21 cellular contexts compared by ENCODE assay signal in the genomic region with DNA sequence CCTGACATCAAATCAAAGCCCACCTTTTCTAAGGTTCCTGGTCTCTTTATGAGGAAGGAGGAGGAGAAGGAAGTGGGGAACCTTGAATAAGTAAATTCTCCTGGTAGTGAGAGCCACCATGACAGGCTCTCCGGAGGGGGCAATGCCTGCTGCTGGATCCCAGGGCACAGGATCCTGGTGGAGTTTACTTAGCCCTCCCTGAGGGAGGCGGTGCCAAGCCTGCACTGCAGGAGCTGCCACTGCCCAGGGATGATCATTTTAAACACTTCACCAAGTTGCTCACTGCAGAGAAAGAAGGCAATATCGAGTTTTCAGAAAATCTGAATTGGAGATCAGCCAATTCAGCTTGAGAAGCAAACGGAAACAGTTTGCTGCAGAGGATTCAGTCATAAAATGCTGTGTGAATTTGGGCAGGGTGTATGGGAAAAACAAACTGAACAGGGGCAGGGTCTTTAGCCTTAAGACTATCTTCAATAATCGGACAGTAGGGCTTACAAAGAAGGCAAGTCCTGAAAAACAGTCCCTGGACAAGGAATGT.
"Had no signal": no experiment of that assay in that cellular context is flagged by ENCODE, and none has a peak within 500 bp of the region (broad histone marks: within the 10 kb centered on the region; RNA-seq: fewer than 3 reads in every experiment).

No MANE protein-coding gene starts in this region.

- H3K27me3 ChIP-seq: foreskin keratinocyte, sigmoid colon, testis, vagina had no signal

- ATAC-seq: activated naive CD4-positive, alpha-beta T cell treated with anti-CD3 and anti-CD28 coated beads, Interleukin-2, amount 50 U/mL, for 72 hours; activated T-helper 17 cell treated with anti-CD3 and anti-CD28 coated beads, Interleukin-2, amount 50 U/mL, for 72 hours; foreskin keratinocyte; lower lobe of right lung; naive thymus-derived CD4-positive, alpha-beta T cell; WTC11 had no signal

- H3K36me3 ChIP-seq: lower lobe of right lung, sigmoid colon, vagina had no signal

- DNase-seq: activated CD8-positive, alpha-beta memory T cell treated with anti-CD3 and anti-CD28 coated beads for 24 hours; activated CD8-positive, alpha-beta memory T cell treated with anti-CD3 and anti-CD28 coated beads, Interleukin-2, amount 50 U/mL, for 4 hours; activated T-cell treated with anti-CD3 and anti-CD28 coated beads, Interleukin-2, amount 50 U/mL, for 24 hours; aorta; effector CD4-positive, alpha-beta T cell; erythroblast; foreskin keratinocyte; kidney; lower lobe of right lung; naive thymus-derived CD4-positive, alpha-beta T cell; occipital lobe; posterior cingulate gyrus; sigmoid colon; stimulated activated CD4-positive, alpha-beta T cell treated with anti-CD3 and anti-CD28 coated beads, Interleukin-2, amount 100 ng/mL, for 48 hours; stimulated activated CD8-positive, alpha-beta memory T cell treated with anti-CD3 and anti-CD28 coated beads, Interleukin-4, amount 100 ng/mL, for 48 hours; stimulated activated naive CD4-positive, alpha-beta T cell; testis had no signal

- H3K4me1 ChIP-seq: foreskin keratinocyte, lower lobe of right lung, sigmoid colon, testis had no signal

- H3K4me3 ChIP-seq: lower lobe of right lung, sigmoid colon, testis, vagina had no signal

- H3K9me3 ChIP-seq: lower lobe of right lung, sigmoid colon, testis, vagina had no signal

- H3K27ac ChIP-seq: foreskin keratinocyte, lower lobe of right lung, sigmoid colon, testis, vagina had no signal
